In the genomic region with DNA sequence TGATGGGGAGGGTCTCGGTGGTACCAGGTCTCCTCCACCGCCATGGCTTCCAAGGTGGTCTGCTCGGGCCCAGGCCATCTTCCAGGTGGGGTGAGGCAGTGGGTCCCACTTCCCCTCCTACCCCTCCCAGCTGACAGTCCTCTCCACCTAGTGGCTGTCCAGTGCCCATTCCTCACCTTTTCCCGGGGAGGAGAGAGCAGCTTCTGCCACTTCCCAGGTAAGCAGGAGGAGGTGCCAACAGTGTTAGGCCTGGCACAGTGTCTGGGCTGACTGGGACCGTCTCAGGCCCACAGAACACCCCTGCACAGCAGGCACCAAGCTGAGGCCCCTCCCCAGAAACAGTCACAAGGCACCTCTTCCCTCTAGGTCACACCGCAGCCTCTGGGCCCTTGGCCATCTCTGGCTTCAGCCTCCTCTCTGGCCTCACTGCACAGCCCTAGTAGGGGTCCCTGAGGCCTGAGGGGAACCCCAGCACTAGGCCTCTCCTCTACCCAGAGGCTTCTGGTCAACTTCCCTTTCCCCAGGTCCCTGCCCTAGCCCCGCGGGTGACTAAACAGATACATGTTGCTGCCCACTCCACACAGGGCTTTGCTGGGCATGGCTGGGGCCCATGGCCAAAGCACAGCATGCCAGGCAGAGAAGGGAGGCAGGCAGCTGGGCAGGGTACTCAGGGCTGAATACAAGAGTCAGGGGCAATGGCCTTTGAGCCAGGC, we compare ENCODE assay signal across 9 cellular contexts. TPM values are rescaled to one million over a fixed set of nuclear protein-coding genes. Genes with fewer than 3 reads are reported as not detected.
DNase-seq lines count a peak whose midpoint lies in the region; ATAC-seq, FAIRE-seq and TF ChIP-seq lines count a peak whose summit lies in the region.
"Had no signal": no experiment of that assay in that cellular context is flagged by ENCODE, and none has a peak within 500 bp of the region (broad histone marks: within the 10 kb centered on the region; RNA-seq: fewer than 3 reads in every experiment).

No MANE protein-coding gene starts in this region.

- POLR2A ChIA-PET in H1 (lab: Charles Lee; ENCODE audit: partially characterized antibody), result interaction anchor here (0.7 to 7.9 kb wide), 5 partner anchors 9 to 114 kb away, joined by 3 to 106 read pairs (median 15); partner anchors contain the start of genes GRK2 and SSH3

- H3K79me1 ChIP-seq in H1 (ENCODE audit: low read depth, low read length), result no peaks in the 10 kb centered on the region; the same call in 1 of the 2 replicates

- H3K4me3 ChIP-seq in DND-41 (ENCODE audit: low read depth in 1 of 2, low read length in 2 of 2), result peak overlapping the region in 1 of 2 experiments; percentile 78; a peak in 1 of 4 replicates
- H3K4me3 ChIP-seq in OCI-LY3 (ENCODE audit: low read length), result no peak overlapping the region
- H3K4me3 ChIP-seq in H1 (ENCODE audit: extremely low read depth in 1 of 4, insufficient read depth in 2 of 4, low read depth in 3 of 4, low read length in 4 of 4), result no peak overlapping the region
- H3K4me3 ChIP-seq in pancreas, result no peak overlapping the region

- CTCF ChIA-PET in H1 (lab: Charles Lee; ENCODE audit: partially characterized antibody), result interaction anchor here (0.6 to 5.9 kb wide), 9 partner anchors 8 to 431 kb away, joined by 3 to 47 read pairs (median 4); partner anchors contain the start of gene SSH3

- H3K9me3 ChIP-seq in DND-41 (ENCODE audit: insufficient read depth, low read length, severe bottlenecking) (no peaks in the 10 kb centered on the region), OCI-LY3 (ENCODE audit: insufficient read depth, low read length) (no peaks in the 10 kb centered on the region), H1 (ENCODE audit: insufficient read depth in 2 of 2, low read depth in 1 of 2, low read length in 1 of 2) (no peaks in the 10 kb centered on the region), pancreas (no peaks in the 10 kb centered on the region)

- H3K27me3 ChIP-seq in DND-41 (ENCODE audit: insufficient read depth, low read length, poor library complexity), result no peaks in the 10 kb centered on the region
- no peaks in the 10 kb centered on the region for H3K27me3 ChIP-seq in OCI-LY3 (ENCODE audit: low read depth, low read length)
- H3K27me3 ChIP-seq in H1 (replicated peaks in 1 of 4; ENCODE audit: control insufficient read depth in 3 of 4, extremely low read depth in 1 of 4, insufficient read depth in 3 of 4, low read length in 3 of 4), result no peaks in the 10 kb centered on the region
- H3K27me3 ChIP-seq in pancreas, result no peaks in the 10 kb centered on the region

- peak overlapping the region; percentile 100 for H3K27ac ChIP-seq in DND-41 (ENCODE audit: low read length)
- peak overlapping the region; percentile 93 for H3K27ac ChIP-seq in OCI-LY3 (ENCODE audit: low read length)
- H3K27ac ChIP-seq in H1 (ENCODE audit: low read depth, low read length), result no peak overlapping the region
- peak overlapping the region in 3 of 4 donors; percentile 22 to 94 (median 90) for H3K27ac ChIP-seq in pancreas

- no peak for TF ChIP-seq POLR2A in H1 (IDR thresholded peaks at IDR 0.05; ENCODE audit: control extremely low read depth in 1 of 2, low read depth in 2 of 2, low read length in 2 of 2)

- no peak overlapping the region for H3K4ac ChIP-seq in H1 (replicated peaks; ENCODE audit: insufficient read length, low read depth, low read length)

- H3K56ac ChIP-seq in H1 (replicated peaks; ENCODE audit: insufficient read length, low read depth, low read length), result no peak overlapping the region

- intact Hi-C loops in pancreas (cut with DNase I), result no loop called here

- no peak overlapping the region for H3K23ac ChIP-seq in H1 (ENCODE audit: insufficient read length)

- H3K9ac ChIP-seq in DND-41 (ENCODE audit: low read depth, low read length) (peak overlapping the region; percentile 99), OCI-LY3 (ENCODE audit: low read length) (no peak overlapping the region), H1 (replicated peaks in 1 of 4; ENCODE audit: extremely low read depth in 1 of 4, low read depth in 3 of 4, low read length in 3 of 4) (no peak overlapping the region)

- no peak overlapping the region for H4K5ac ChIP-seq in H1 (ENCODE audit: insufficient read length, low read depth, low read length)

- H3K4me2 ChIP-seq in DND-41 (ENCODE audit: insufficient read depth, low read length) (peak overlapping the region; percentile 75), OCI-LY3 (ENCODE audit: low read length) (peak overlapping the region; percentile 93; the same call in 1 of the 2 replicates), H1 (ENCODE audit: insufficient read depth in 1 of 2, low read depth in 2 of 2, low read length in 2 of 2) (no peak overlapping the region)

- FAIRE-seq in H1 (lab: Jason Lieb, UNC) (no peak), pancreas (lab: Jason Lieb, UNC) (no peak)
- FAIRE-seq: frontal cortex had no signal

- H3K36me3 ChIP-seq in DND-41 (ENCODE audit: insufficient read depth, low read length) (peaks cover 82% of the 10 kb centered on the region), OCI-LY3 (replicated peaks; ENCODE audit: low read depth, low read length) (peaks cover 62% of the 10 kb centered on the region), H1 (ENCODE audit: control insufficient read depth in 2 of 4, insufficient read depth in 4 of 4, low read length in 3 of 4) (peaks cover 6 to 34% (median 17%) of the 10 kb centered on the region in 4 experiments), pancreas (peaks cover 4 to 39% (median 27%) of the 10 kb centered on the region in 3 donors)

- H2BK15ac ChIP-seq in H1 (ENCODE audit: low read length), result no peak overlapping the region

- 0 out of 2 replicates have a peak overlapping the region, but pooled peaks have one; percentile 95 for H2BK5ac ChIP-seq in H1 (ENCODE audit: low read depth, low read length)

- no peak overlapping the region for H2BK120ac ChIP-seq in H1 (replicated peaks; ENCODE audit: low read depth, low read length)

- peaks cover 71% of the 10 kb centered on the region for H3K4me1 ChIP-seq in DND-41 (ENCODE audit: insufficient read depth, low read length)
- H3K4me1 ChIP-seq in OCI-LY3 (ENCODE audit: low read length), result peaks cover 22% of the 10 kb centered on the region
- H3K4me1 ChIP-seq in H1 (replicated peaks in 1 of 4; ENCODE audit: control insufficient read depth in 3 of 4, insufficient read depth in 4 of 4, low read length in 3 of 4), result peaks cover 0 to 18% (median 11%) of the 10 kb centered on the region in 4 experiments; a peak in 6 of 7 replicates
- peaks cover 6 to 12% (median 9%) of the 10 kb centered on the region in 3 donors for H3K4me1 ChIP-seq in pancreas

- no peak overlapping the region for H2AK5ac ChIP-seq in H1 (ENCODE audit: low read depth, low read length)

- no peak overlapping the region for H3K18ac ChIP-seq in H1 (ENCODE audit: extremely low read depth, low read length)

- DNase-seq in DND-41, result no peak
- no peak for DNase-seq in H1 (ENCODE audit: low read depth in 1 of 2, low spot score in 2 of 2)
- DNase-seq in pancreas, result peak in 2 of 6 donors; percentile 40 to 69
- no peak for DNase-seq in RKO (ENCODE audit: low spot score)

- H2AFZ ChIP-seq in DND-41 (ENCODE audit: low read depth, low read length) (no peak overlapping the region), OCI-LY3 (ENCODE audit: low read depth, low read length) (no peak overlapping the region), H1 (ENCODE audit: low read length) (no peak overlapping the region)

- no peak for ATAC-seq in DND-41 (ENCODE audit: insufficient read depth, low read depth)
- peak in 2 of 4 donors; percentile 2 for ATAC-seq in pancreas
- ATAC-seq in HG02798 (IDR thresholded peaks at IDR 0.05; ENCODE audit: poor library complexity, unreplicated experiment), result no peak
- ATAC-seq in GM21381 (IDR thresholded peaks at IDR 0.05; ENCODE audit: unreplicated experiment), result no peak
- no peak for ATAC-seq in GM21528 (IDR thresholded peaks at IDR 0.05; ENCODE audit: low FRiP score, unreplicated experiment)

- H3K23me2 ChIP-seq in H1 (ENCODE audit: low read depth, low read length), result peaks cover 7% of the 10 kb centered on the region; the same call in 1 of the 2 replicates

- peak in 1 of 2 experiments; percentile 8; a peak in 1 of 4 replicates for TF ChIP-seq RAD21 in H1 (IDR thresholded peaks at IDR 0.05 in 1 of 2, conservative IDR thresholded peaks at IDR 0.05 in 1 of 2; ENCODE audit: low read depth in 2 of 2, low read length in 2 of 2)

- H2BK20ac ChIP-seq in H1 (ENCODE audit: low read length), result no peak overlapping the region

- no peak for TF ChIP-seq EP300 in H1 (IDR thresholded peaks at IDR 0.05; ENCODE audit: borderline replicate concordance in 1 of 2, low read depth in 2 of 2, low read length in 2 of 2)

- H3K14ac ChIP-seq in H1 (ENCODE audit: insufficient read length), result no peak overlapping the region

- 0 out of 2 replicates have a peak overlapping the region, but pooled peaks have one; percentile 5 for H2BK12ac ChIP-seq in H1 (ENCODE audit: low read depth, low read length)

- TF ChIP-seq CTCF in DND-41 (IDR thresholded peaks at IDR 0.05; ENCODE audit: borderline replicate concordance, extremely low read depth, low read length, poor library complexity, severe bottlenecking) (peak; percentile 18), OCI-LY3 (IDR thresholded peaks at IDR 0.05; ENCODE audit: low read depth, low read length) (peak; percentile 7; the same call in 1 of the 2 replicates), H1 (IDR thresholded peaks at IDR 0.05; ENCODE audit: control extremely low read depth in 1 of 3, insufficient read depth in 1 of 3, low read depth in 1 of 3, low read length in 3 of 3) (peak in 2 of 3 experiments; percentile 22 to 29; a peak in 1 of 4 replicates), pancreas (IDR thresholded peaks at IDR 0.05) (no peak)

- no peak overlapping the region for H4K91ac ChIP-seq in H1 (replicated peaks; ENCODE audit: insufficient read length, low read length)

- H4K8ac ChIP-seq in H1 (ENCODE audit: extremely low read depth, insufficient read depth, low read length), result peak overlapping the region; percentile 79; the same call in 1 of the 2 replicates

- WGBS in H1 (ENCODE audit: extremely low coverage in 1 of 2, insufficient coverage in 1 of 2, insufficient read length in 1 of 2, insufficient replicate concordance in 2 of 2, low coverage in 1 of 2, low lambda C conversion rate in 2 of 2, missing lambda C conversion rate in 1 of 2), 2 experiments, result 83% methylated on average over 5 of the region's 8 CpGs; no CpG with 5 or more reads in 1 of the 2 experiments
- WGBS in pancreas, 2 donors, result 80% methylated on average over 8 of the region's 8 CpGs

- H4K20me1 ChIP-seq in DND-41 (ENCODE audit: insufficient read depth, low read length) (0 out of 2 replicates have a peak, but pooled peaks cover 8% of the 10 kb centered on the region), OCI-LY3 (ENCODE audit: insufficient read depth, low read length) (no peaks in the 10 kb centered on the region), H1 (replicated peaks in 1 of 2; ENCODE audit: control insufficient read depth in 1 of 2, insufficient read depth in 2 of 2, low read length in 2 of 2) (peaks cover 0 to 6% of the 10 kb centered on the region in 2 experiments)

- H3K79me2 ChIP-seq in DND-41 (ENCODE audit: insufficient read depth, low read length) (peaks cover 54% of the 10 kb centered on the region), OCI-LY3 (ENCODE audit: low read length) (peaks cover 28% of the 10 kb centered on the region), H1 (ENCODE audit: control insufficient read depth in 1 of 2, insufficient read depth in 2 of 2, low read length in 2 of 2) (no peaks in the 10 kb centered on the region; a peak in 1 of 4 replicates)

RNA-seq across cellular contexts. Expression of gene ANKRD13D, which starts 2.3 kb away (rescaled TPM):
- total RNA-seq in H1 (2021; fragmentation: NEBNext Ultra II Directional; extraction: Animal tissue kit (Norgen Biotek cat#: 25700)), result 24.9 and 29.2 TPM in 2 replicates
- 26.5 and 35.5 TPM in 2 replicates for polyA plus RNA-seq in H1 (2011; rRNA removed)
- 30.2 TPM for polyA plus RNA-seq in H1 (2011; cell fraction: cytosol; rRNA removed)
- 98.7 TPM for polyA plus RNA-seq in H1 (2011; cell fraction: nucleus; rRNA removed)
- 21.2 to 24.2 TPM (median 22.8 TPM) in 4 replicates for polyA plus RNA-seq in H1 (2012, experiment 1 of 2)
- polyA plus RNA-seq in H1 (2012, experiment 2 of 2), result 16.4 TPM
- 18.6 TPM for polyA plus RNA-seq in H1 (2013, experiment 1 of 2)
- 19.3 TPM for polyA plus RNA-seq in H1 (2013, experiment 2 of 2)
- 10.0 and 14.3 TPM in 2 replicates for polyA minus RNA-seq in H1 (2011; rRNA and poly(A)+ RNA removed)
- 10.9 TPM for polyA minus RNA-seq in H1 (2011; cell fraction: cytosol; rRNA and poly(A)+ RNA removed)
- 36.1 TPM for polyA minus RNA-seq in H1 (2011; cell fraction: nucleus; rRNA and poly(A)+ RNA removed)
- 10 to 100 TPM in 5 of 6 donors, 1 to 10 TPM in 1; 9.8 to 31.3 (median 12.3) TPM for total RNA-seq in pancreas
- polyA plus RNA-seq in pancreas, result 10 to 100 TPM; 60.0 to 60.7 TPM

RNA-seq across cellular contexts. Expression of gene SSH3, which starts 16.6 kb away (rescaled TPM):
- total RNA-seq in H1 (2021; fragmentation: NEBNext Ultra II Directional; extraction: Animal tissue kit (Norgen Biotek cat#: 25700)), result 19.8 and 23.6 TPM in 2 replicates
- 16.9 and 23.6 TPM in 2 replicates for polyA plus RNA-seq in H1 (2011; rRNA removed)
- 19.8 TPM for polyA plus RNA-seq in H1 (2011; cell fraction: cytosol; rRNA removed)
- polyA plus RNA-seq in H1 (2011; cell fraction: nucleus; rRNA removed), result 80.6 TPM
- polyA plus RNA-seq in H1 (2012, experiment 1 of 2), result 23.8 to 38.6 TPM (median 31.8 TPM) in 4 replicates
- 16.9 TPM for polyA plus RNA-seq in H1 (2012, experiment 2 of 2)
- 49.3 TPM for polyA plus RNA-seq in H1 (2013, experiment 1 of 2)
- polyA plus RNA-seq in H1 (2013, experiment 2 of 2), result 53.9 TPM
- polyA minus RNA-seq in H1 (2011; rRNA and poly(A)+ RNA removed), result 6.9 and 9.6 TPM in 2 replicates
- polyA minus RNA-seq in H1 (2011; cell fraction: cytosol; rRNA and poly(A)+ RNA removed), result 12.3 TPM
- polyA minus RNA-seq in H1 (2011; cell fraction: nucleus; rRNA and poly(A)+ RNA removed), result 14.5 TPM
- total RNA-seq in pancreas, result 10 to 100 TPM; 15.2 to 29.1 (median 21.2) TPM
- polyA plus RNA-seq in pancreas, result 10 to 100 TPM; 29.0 to 29.2 TPM

RNA-seq across cellular contexts. Expression of gene GRK2, which starts 20.5 kb away (rescaled TPM):
- 47.3 and 51.4 TPM in 2 replicates for total RNA-seq in H1 (2021; fragmentation: NEBNext Ultra II Directional; extraction: Animal tissue kit (Norgen Biotek cat#: 25700))
- polyA plus RNA-seq in H1 (2011; rRNA removed) (49.7 and 67.8 TPM in 2 replicates), pancreas (10 to 100 TPM; 52.8 to 60.6 TPM)
- polyA plus RNA-seq in H1 (2011; cell fraction: cytosol; rRNA removed), result 45.7 TPM
- 154 TPM for polyA plus RNA-seq in H1 (2011; cell fraction: nucleus; rRNA removed)
- polyA plus RNA-seq in H1 (2012, experiment 1 of 2), result 40.2 to 61.0 TPM (median 51.5 TPM) in 4 replicates
- polyA plus RNA-seq in H1 (2012, experiment 2 of 2), result 42.4 TPM
- polyA plus RNA-seq in H1 (2013, experiment 1 of 2), result 24.9 TPM
- polyA plus RNA-seq in H1 (2013, experiment 2 of 2), result 26.2 TPM
- polyA minus RNA-seq in H1 (2011; rRNA and poly(A)+ RNA removed), result 27.8 and 44.3 TPM in 2 replicates
- polyA minus RNA-seq in H1 (2011; cell fraction: cytosol; rRNA and poly(A)+ RNA removed), result 37.5 TPM
- polyA minus RNA-seq in H1 (2011; cell fraction: nucleus; rRNA and poly(A)+ RNA removed), result 57.3 TPM
- total RNA-seq in pancreas, result 10 to 100 TPM; 19.1 to 31.9 (median 21.5) TPM

Comparison
In these comparisons a context has a peak if more than half of its experiments do, and no peak if none do; other contexts are left out.
1. H3K4me2 ChIP-seq: peak in DND-41 (single experiment) and OCI-LY3 (single experiment); none in H1 (0 of 2).
2. CTCF ChIP-seq: peak in DND-41 (single experiment), OCI-LY3 (single experiment) and H1 (2 of 3); none in pancreas (0 of 4).